In genomic region chrX:54807524-54808108, GRCh38 we compare ENCODE assay signal across 8 cellular contexts. TPM values are rescaled to one million over a fixed set of nuclear protein-coding genes. Genes with fewer than 3 reads are reported as not detected.
DNase-seq lines count a peak whose midpoint lies in the region; TF ChIP-seq lines count a peak whose summit lies in the region.

Gene MAGED2, plus strand, starts transcription at chrX:54807745. Its CDS starts 1,587 bp downstream, at chrX:54809332.

- CTCF ChIA-PET in activated CD8-positive, alpha-beta memory T cell treated with anti-CD3 and anti-CD28 coated beads for 36 hours (lab: Charles Lee), result no interaction called here

- peaks cover 3% of the 10 kb centered on the region for H3K4me1 ChIP-seq in iPS-15b (ENCODE audit: control insufficient read depth, insufficient read depth, low read length)

- H3K4me3 ChIP-seq in cardiac fibroblast (replicated peaks in 1 of 2; ENCODE audit: low read depth in 2 of 2, low read length in 2 of 2) (peak within 1 kb of the TSS; percentile 67 to 72), iPS-15b (ENCODE audit: low read depth, low read length) (peak within 1 kb of the TSS; percentile 76)

- no peaks in the 10 kb centered on the region for H3K27me3 ChIP-seq in iPS-15b (ENCODE audit: control insufficient read depth, insufficient read depth, low read length)

- POLR2A ChIA-PET in activated CD8-positive, alpha-beta memory T cell treated with anti-CD3 and anti-CD28 coated beads for 36 hours (lab: Charles Lee), result interaction anchor here (0.7 to 1.5 kb wide), 2 partner anchors 277 to 765 kb away, joined by 4 read pairs; partner anchors contain the start of gene GNL3L

- H3K9ac ChIP-seq in iPS-15b (ENCODE audit: low read depth, low read length), result no peak within 1 kb of the TSS

- no peaks in the 10 kb centered on the region for H3K9me3 ChIP-seq in iPS-15b (ENCODE audit: control insufficient read depth, insufficient read depth, low read length)

- H3K36me3 ChIP-seq in iPS-15b (ENCODE audit: control insufficient read depth, insufficient read depth, low read length), result peaks cover 18% of the 10 kb centered on the region

- TF ChIP-seq CTCF in cardiac fibroblast (IDR thresholded peaks at IDR 0.05; ENCODE audit: low read depth, low read length), result no peak

- DNase-seq in activated CD8-positive, alpha-beta memory T cell treated with anti-CD3 and anti-CD28 coated beads for 24 hours, result no peak
- DNase-seq in T-helper 2 cell, result peak in 3 of 5 experiments; percentile 34 to 69 (median 45)
- peak; percentile 35 to 64 for DNase-seq in cardiac fibroblast (ENCODE audit: low read depth in 2 of 2)
- peak; percentile 65 for DNase-seq in retina
- no peak for DNase-seq in NCI-H187 treated with DMSO at 0.1 percent for 48 hours (lab: John Stamatoyannopoulos, UW)
- DNase-seq in HuH-7 (ENCODE audit: low spot score), result no peak

RNA-seq across cellular contexts. Expression of gene MAGED2, which starts in this region (rescaled TPM):
- total RNA-seq in activated CD8-positive, alpha-beta memory T cell treated with anti-CD3 and anti-CD28 coated beads for 36 hours, result 10 to 100 TPM; 31.7 to 34.4 TPM

Comparison
In these comparisons a context has a peak if more than half of its experiments do, and no peak if none do; other contexts are left out.
1. DNase-seq: peak in T-helper 2 cell (3 of 5), cardiac fibroblast (2 of 2) and retina (single experiment); none in activated CD8-positive, alpha-beta memory T cell treated with anti-CD3 and anti-CD28 coated beads for 24 hours (single experiment), NCI-H187 treated with DMSO at 0.1 percent for 48 hours (single experiment) and HuH-7 (single experiment).